ENCODE assay signal across 2 cellular contexts in the genomic region with DNA sequence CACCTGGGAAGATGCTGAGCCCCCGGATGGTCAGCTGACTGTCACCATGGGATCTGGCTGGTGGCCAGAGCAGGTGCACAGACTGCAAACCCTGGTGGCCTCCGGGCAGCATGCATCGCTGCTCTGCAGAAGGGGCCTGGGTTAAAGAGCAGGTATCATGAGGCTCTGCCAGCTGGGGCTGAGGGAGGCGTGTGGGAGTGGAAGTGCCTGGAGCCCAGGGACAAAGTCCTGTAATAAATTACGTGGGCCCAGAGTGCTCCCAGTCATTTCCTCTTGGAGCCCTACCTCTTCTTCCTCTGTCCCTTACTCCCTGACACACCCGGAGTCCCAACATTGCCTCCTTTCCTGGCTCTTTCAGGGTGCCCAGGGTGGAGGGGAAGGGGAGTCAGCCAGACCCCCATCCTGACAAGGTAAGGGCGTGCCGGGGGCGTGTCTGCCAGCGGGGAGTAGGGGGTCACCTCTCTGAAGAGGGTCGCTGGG.
TF ChIP-seq lines count a peak whose summit lies in the region.

A gene (plus strand): TSS at position 262 of the 480 bp plus-strand sequence. CDS start 24,040 bp downstream, outside the sequence.

TF ChIP-seq in Ishikawa, 13 proteins besides CTCF, POLR2A, EP300 and RAD21:
- TF ChIP-seq ZBTB7A (IDR thresholded peaks at IDR 0.05; ENCODE audit: low read depth): no peak
- TF ChIP-seq, protein P1, sequence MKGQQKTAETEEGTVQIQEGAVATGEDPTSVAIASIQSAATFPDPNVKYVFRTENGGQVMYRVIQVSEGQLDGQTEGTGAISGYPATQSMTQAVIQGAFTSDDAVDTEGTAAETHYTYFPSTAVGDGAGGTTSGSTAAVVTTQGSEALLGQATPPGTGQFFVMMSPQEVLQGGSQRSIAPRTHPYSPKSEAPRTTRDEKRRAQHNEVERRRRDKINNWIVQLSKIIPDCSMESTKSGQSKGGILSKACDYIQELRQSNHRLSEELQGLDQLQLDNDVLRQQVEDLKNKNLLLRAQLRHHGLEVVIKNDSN (IDR thresholded peaks at IDR 0.05): peak; percentile 26; the same call in 1 of the 2 replicates

TF ChIP-seq in H1, 55 proteins besides CTCF, POLR2A, EP300 and RAD21:
- no peak for TF ChIP-seq CEBPB (IDR thresholded peaks at IDR 0.05; ENCODE audit: low read depth, low read length)
